ENCODE assay signal across 9 cellular contexts in the genomic region with DNA sequence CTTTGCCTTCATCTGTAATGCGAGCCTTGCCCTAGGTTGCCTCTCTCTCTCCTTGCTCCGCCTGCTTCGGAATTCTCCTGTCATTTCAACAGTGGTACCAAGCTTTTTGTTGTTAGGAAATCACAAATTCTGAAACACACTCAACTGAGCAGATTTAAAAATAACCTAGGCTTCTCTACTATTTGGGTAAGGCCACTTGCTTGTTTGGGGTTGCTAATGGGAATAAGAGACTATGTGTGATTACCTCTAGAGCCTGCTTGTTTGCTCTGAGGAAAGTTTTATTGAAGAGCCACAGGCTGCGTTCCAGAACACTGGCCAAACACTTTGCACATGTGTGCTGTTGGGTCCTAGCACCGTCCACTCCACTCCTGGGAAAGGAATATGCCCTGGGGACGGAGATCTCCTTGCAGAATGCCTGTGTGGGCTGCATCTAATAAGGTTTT.
DNase-seq lines count a peak whose midpoint lies in the region; ATAC-seq, FAIRE-seq and TF ChIP-seq lines count a peak whose summit lies in the region.
"Had no signal": no experiment of that assay in that cellular context is flagged by ENCODE, and none has a peak within 500 bp of the region (broad histone marks: within the 10 kb centered on the region; RNA-seq: fewer than 3 reads in every experiment).

No MANE protein-coding gene starts in this region.

- TF ChIP-seq CTCF in HFF-Myc (IDR thresholded peaks at IDR 0.05; ENCODE audit: low read depth, low read length, missing control alignments) (no peak), astrocyte (IDR thresholded peaks at IDR 0.05; ENCODE audit: insufficient read depth, low read depth, low read length) (no peak), smooth muscle cell (IDR thresholded peaks at IDR 0.05; ENCODE audit: borderline replicate concordance, insufficient read depth, poor library complexity, severe bottlenecking) (no peak)

- no peak for FAIRE-seq in astrocyte (lab: Jason Lieb, UNC)
- no peak for FAIRE-seq in H54 (lab: Jason Lieb, UNC)

- 39% methylated on average over 6 of the region's 6 CpGs for WGBS in smooth muscle cell (ENCODE audit: low lambda C conversion rate)

- H3K36me3 Mint-ChIP-seq in astrocyte (ENCODE audit: low read depth, unreplicated experiment) = no peaks in the 10 kb centered on the region

- no peaks in the 10 kb centered on the region for H3K9me3 Mint-ChIP-seq in astrocyte (ENCODE audit: unreplicated experiment)

- H3K4me2 ChIP-seq in astrocyte (ENCODE audit: low read length) (no peak overlapping the region), smooth muscle cell (peak overlapping the region; percentile 73)

- DNase-seq in HFF-Myc (ENCODE audit: extremely low read depth, low read depth) (peak; percentile 49), astrocyte (ENCODE audit: low read depth) (peak; percentile 6), iris pigment epithelial cell (ENCODE audit: low read depth) (peak; percentile 51), smooth muscle cell (lab: John Stamatoyannopoulos, UW; ENCODE audit: unreplicated experiment) (no peak), H54 (ENCODE audit: insufficient read length, low spot score) (no peak), NCI-H345 (lab: John Stamatoyannopoulos, UW) (no peak), RKO (ENCODE audit: low spot score) (no peak)
- DNase-seq: activated CD4-positive, alpha-beta T cell treated with anti-CD3 and anti-CD28 coated beads, Interleukin-2, amount 50 U/mL, for 48 hours had no signal

- no peaks in the 10 kb centered on the region for H3K79me2 ChIP-seq in astrocyte (ENCODE audit: insufficient read depth, low read length)
- no peaks in the 10 kb centered on the region for H3K79me2 ChIP-seq in smooth muscle cell (ENCODE audit: low read depth)

- peaks cover 32% of the 10 kb centered on the region for H3K4me1 Mint-ChIP-seq in astrocyte (ENCODE audit: low read depth, unreplicated experiment)

- H4K20me1 ChIP-seq in astrocyte (ENCODE audit: insufficient read depth, low read length) (no peaks in the 10 kb centered on the region), smooth muscle cell (ENCODE audit: low read depth) (no peaks in the 10 kb centered on the region)

- H3K27me3 ChIP-seq in astrocyte (ENCODE audit: insufficient read depth, low read length) = no peaks in the 10 kb centered on the region
- no peaks in the 10 kb centered on the region for H3K27me3 ChIP-seq in smooth muscle cell (ENCODE audit: low read depth)

- no peak for ATAC-seq in HG02938 (IDR thresholded peaks at IDR 0.05; ENCODE audit: unreplicated experiment)

- no peak overlapping the region for H3K4me3 Mint-ChIP-seq in astrocyte (ENCODE audit: unreplicated experiment)

- H3K9ac ChIP-seq in astrocyte (ENCODE audit: low read length) (peak overlapping the region; percentile 82), smooth muscle cell (ENCODE audit: low read depth) (peak overlapping the region; percentile 93)

- H3K9me3 ChIP-seq in astrocyte (ENCODE audit: insufficient read depth, low read depth, low read length) (no peaks in the 10 kb centered on the region), smooth muscle cell (replicated peaks; ENCODE audit: low read depth) (no peaks in the 10 kb centered on the region)

- peaks cover 13% of the 10 kb centered on the region for H3F3A ChIP-seq in smooth muscle cell (ENCODE audit: low read depth)

- no peaks in the 10 kb centered on the region for H3K36me3 ChIP-seq in astrocyte (ENCODE audit: insufficient read depth, low read length)
- H3K36me3 ChIP-seq in smooth muscle cell (ENCODE audit: low read depth) = no peaks in the 10 kb centered on the region

- no peak overlapping the region for H2AFZ ChIP-seq in astrocyte (ENCODE audit: low read depth, low read length)
- no peak overlapping the region for H2AFZ ChIP-seq in smooth muscle cell (ENCODE audit: low read depth)

- no peaks in the 10 kb centered on the region for H3K27me3 Mint-ChIP-seq in astrocyte (ENCODE audit: low read depth, unreplicated experiment)

- H3K4me1 ChIP-seq in astrocyte (ENCODE audit: insufficient read depth, low read length) (peaks cover 32% of the 10 kb centered on the region), smooth muscle cell (ENCODE audit: low read depth) (peaks cover 18% of the 10 kb centered on the region)

- H3K27ac ChIP-seq in astrocyte (ENCODE audit: low read depth, low read length) = peak overlapping the region; percentile 97
- H3K27ac ChIP-seq in smooth muscle cell (ENCODE audit: low read depth) = peak overlapping the region; percentile 100

- H3K4me3 ChIP-seq in HFF-Myc (replicated peaks; ENCODE audit: low read depth, low read length) = no peak overlapping the region
- H3K4me3 ChIP-seq in astrocyte (ENCODE audit: insufficient read depth, low read depth, low read length) = no peak overlapping the region
- no peak overlapping the region for H3K4me3 ChIP-seq in smooth muscle cell

- TF ChIP-seq POLR2A in H54 (IDR thresholded peaks at IDR 0.05; ENCODE audit: low read depth, low read length) = no peak

- H3K27ac Mint-ChIP-seq in astrocyte (ENCODE audit: unreplicated experiment) = peak overlapping the region; percentile 82

Comparison
In these comparisons a context has a peak if more than half of its experiments do, and no peak if none do; other contexts are left out.
1. DNase-seq: peak in HFF-Myc (single experiment), astrocyte (single experiment) and iris pigment epithelial cell (single experiment); none in smooth muscle cell (single experiment), H54 (single experiment), NCI-H345 (single experiment) and RKO (single experiment).